Comparison of ENCODE assay signal across 9 cellular contexts in genomic region chr16:85309656-85310587, GRCh38.
A peak's percentile ranks its signal among the peaks of the same experiment; 100 is the strongest.
DNase-seq lines count a peak whose midpoint lies in the region; ATAC-seq, FAIRE-seq and TF ChIP-seq lines count a peak whose summit lies in the region.
"Had no signal": no experiment of that assay in that cellular context is flagged by ENCODE, and none has a peak within 500 bp of the region (broad histone marks: within the 10 kb centered on the region; RNA-seq: fewer than 3 reads in every experiment).

No MANE protein-coding gene starts in this region.

- H4K20me1 ChIP-seq in BLaER1 treated with 17β-estradiol and CSF1 and Interleukin-3, amounts not matched to agents 10 nM and 100 nM = peaks cover 0 to 9% (median 0%) of the 10 kb centered on the region in 11 experiments; a peak in 2 of 22 replicates
- no peaks in the 10 kb centered on the region; the same call in 1 of the 2 replicates for H4K20me1 ChIP-seq in Karpas-422 (ENCODE audit: insufficient read depth, low read depth, low read length)
- peaks cover 17% of the 10 kb centered on the region; the same call in 1 of the 2 replicates for H4K20me1 ChIP-seq in HepG2 (ENCODE audit: insufficient read depth, low read length)

- H3K9me2 ChIP-seq in Karpas-422 (replicated peaks; ENCODE audit: insufficient read depth, low read length) = no peaks in the 10 kb centered on the region

- intact Hi-C loops in HepG2 (cut with micrococcal nuclease; ENCODE audit: unreplicated experiment) = no loop called here

- FAIRE-seq in HepG2 (lab: Jason Lieb, UNC) = no peak

- peaks cover 7% of the 10 kb centered on the region for H3K27me3 Mint-ChIP-seq in activated T-cell treated with anti-CD3 and anti-CD28 coated beads, Interleukin-2, amount 50 U/mL, for 4 hours (ENCODE audit: low read depth)
- no peaks in the 10 kb centered on the region for H3K27me3 Mint-ChIP-seq in mesothelial cell of epicardium (ENCODE audit: low read depth)

- H3K4me3 Mint-ChIP-seq in activated T-cell treated with anti-CD3 and anti-CD28 coated beads, Interleukin-2, amount 50 U/mL, for 4 hours = peak overlapping the region; percentile 11
- H3K4me3 Mint-ChIP-seq in mesothelial cell of epicardium = no peak overlapping the region

- H3K27ac ChIP-seq in BLaER1 treated with 17β-estradiol and CSF1 and Interleukin-3, amounts not matched to agents 10 nM and 100 nM = peak overlapping the region; percentile 72 to 97 (median 92); a peak in 21 of 22 replicates
- H3K27ac ChIP-seq in Karpas-422 (ENCODE audit: low read length) (no peak overlapping the region), HepG2 (ENCODE audit: extremely low read length, insufficient read depth, low read length) (no peak overlapping the region)

- H3K27ac Mint-ChIP-seq in mesothelial cell of epicardium = no peak overlapping the region

- peaks cover 0 to 25% (median 0%) of the 10 kb centered on the region in 11 experiments; a peak in 5 of 22 replicates for H3K27me3 ChIP-seq in BLaER1 treated with 17β-estradiol and CSF1 and Interleukin-3, amounts not matched to agents 10 nM and 100 nM
- H3K27me3 ChIP-seq in Karpas-422 (ENCODE audit: low read length) = no peaks in the 10 kb centered on the region
- H3K27me3 ChIP-seq in HepG2 (ENCODE audit: control insufficient read depth in 1 of 2, insufficient read depth in 2 of 2, low read length in 2 of 2) = peaks cover 10 to 21% of the 10 kb centered on the region in 2 experiments; a peak in 2 of 5 replicates

- H3K4me2 ChIP-seq in BLaER1 treated with 17β-estradiol and CSF1 and Interleukin-3, amounts not matched to agents 10 nM and 100 nM = peak overlapping the region; percentile 95 to 100 (median 98)
- peak overlapping the region; percentile 24 for H3K4me2 ChIP-seq in Karpas-422 (ENCODE audit: low read depth, low read length, poor library complexity, severe bottlenecking)
- H3K4me2 ChIP-seq in HepG2 (ENCODE audit: low read depth, low read length) = no peak overlapping the region; the same call in 1 of the 2 replicates

- no peak for ATAC-seq in activated T-cell treated with anti-CD3 and anti-CD28 coated beads, Interleukin-2, amount 50 U/mL, for 4 hours
- ATAC-seq in HepG2 (no peak), GM18868 (IDR thresholded peaks at IDR 0.05; ENCODE audit: unreplicated experiment) (no peak)

- 84% methylated on average over 32 of the region's 37 CpGs for WGBS in HepG2 (ENCODE audit: low lambda C conversion rate)

- no peak for TF ChIP-seq POLR2A in HepG2 (IDR thresholded peaks at IDR 0.05; ENCODE audit: insufficient read depth in 1 of 2, low read depth in 2 of 2, low read length in 2 of 2)

- peaks cover 49% of the 10 kb centered on the region for H3K4me1 Mint-ChIP-seq in activated T-cell treated with anti-CD3 and anti-CD28 coated beads, Interleukin-2, amount 50 U/mL, for 4 hours (ENCODE audit: low read depth)
- H3K4me1 Mint-ChIP-seq in mesothelial cell of epicardium = peaks cover 56% of the 10 kb centered on the region

- peak overlapping the region; percentile 69 to 87 (median 84) for H3K9ac ChIP-seq in BLaER1 treated with 17β-estradiol and CSF1 and Interleukin-3, amounts not matched to agents 10 nM and 100 nM
- H3K9ac ChIP-seq in Karpas-422 (ENCODE audit: low read length) (no peak overlapping the region), HepG2 (ENCODE audit: insufficient read depth, low read depth, low read length) (no peak overlapping the region)

- in situ Hi-C loops in HepG2 (cut with HindIII; ENCODE audit: extremely low pct_ligation_motif_present, low pct_unique_long_range_greater_than_20kb) = no loop called here

- CTCF ChIA-PET in HepG2 (lab: Yijun Ruan, JAX; ENCODE audit: low intra/inter-chr PET ratio, low total read pairs) = no interaction called here

- BruUV-seq in HepG2 (replicated peaks; lab: Mats Ljungman, UMichigan) = no TSS peak

- H3K9me3 ChIP-seq in BLaER1 treated with 17β-estradiol and CSF1 and Interleukin-3, amounts not matched to agents 10 nM and 100 nM (replicated peaks in 1 of 11) = no peaks in the 10 kb centered on the region
- H3K9me3 ChIP-seq in Karpas-422 (ENCODE audit: low read length) (no peaks in the 10 kb centered on the region), HepG2 (ENCODE audit: low read length) (no peaks in the 10 kb centered on the region)

- peak overlapping the region; percentile 16 to 64 (median 48); a peak in 16 of 20 replicates for H3K4me3 ChIP-seq in BLaER1 treated with 17β-estradiol and CSF1 and Interleukin-3, amounts not matched to agents 10 nM and 100 nM
- H3K4me3 ChIP-seq in Karpas-422 (ENCODE audit: low read length) = no peak overlapping the region
- no peak overlapping the region for H3K4me3 ChIP-seq in HepG2 (replicated peaks in 1 of 3; ENCODE audit: insufficient read depth in 1 of 3, low read depth in 2 of 3, low read length in 3 of 3)
- H3K4me3 ChIP-seq: skin epidermis had no signal

- no peaks in the 10 kb centered on the region for H3K9me3 Mint-ChIP-seq in activated T-cell treated with anti-CD3 and anti-CD28 coated beads, Interleukin-2, amount 50 U/mL, for 4 hours
- H3K9me3 Mint-ChIP-seq in mesothelial cell of epicardium = no peaks in the 10 kb centered on the region

- H3K79me2 ChIP-seq in Karpas-422 (ENCODE audit: low read length) = no peaks in the 10 kb centered on the region
- no peaks in the 10 kb centered on the region for H3K79me2 ChIP-seq in HepG2 (ENCODE audit: insufficient read depth, low read length)

- no peak overlapping the region for H2AFZ ChIP-seq in Karpas-422 (ENCODE audit: low read length)
- H2AFZ ChIP-seq in HepG2 (ENCODE audit: low read length) = no peak overlapping the region

- POLR2A ChIA-PET in HepG2 (lab: Yijun Ruan, JAX) = interaction anchor here (0.7 kb wide), 1 partner anchor 25 kb away, joined by 3 read pairs; no protein-coding TSS in a partner anchor

- DNase-seq in Karpas-422 = peak; percentile 76
- DNase-seq in activated T-cell treated with anti-CD3 and anti-CD28 coated beads, Interleukin-2, amount 50 U/mL, for 4 hours = no peak
- peak; percentile 34 for DNase-seq in HepG2 (ENCODE audit: low spot score)
- no peak for DNase-seq in mesothelial cell of epicardium (ENCODE audit: low spot score in 2 of 2, unreplicated experiment in 2 of 2)
- DNase-seq in ureter (ENCODE audit: low spot score) = no peak
- DNase-seq in NCI-H146 (lab: John Stamatoyannopoulos, UW) = no peak

- TF ChIP-seq RAD21 in HepG2 (CRISPR knock-in tag; IDR thresholded peaks at IDR 0.05) = no peak

- no peak for TF ChIP-seq EP300 in HepG2 (IDR thresholded peaks at IDR 0.05; ENCODE audit: low read depth in 2 of 2, low read length in 2 of 2)
- no peak for TF ChIP-seq EP300 in HepG2 (CRISPR knock-in tag; IDR thresholded peaks at IDR 0.05; ENCODE audit: borderline replicate concordance)

- no peaks in the 10 kb centered on the region for H3K36me3 ChIP-seq in BLaER1 treated with 17β-estradiol and CSF1 and Interleukin-3, amounts not matched to agents 10 nM and 100 nM
- H3K36me3 ChIP-seq in Karpas-422 (ENCODE audit: insufficient read depth, low read length) (no peaks in the 10 kb centered on the region), HepG2 (replicated peaks in 1 of 2; ENCODE audit: control insufficient read depth in 1 of 2, insufficient read depth in 2 of 2, low read length in 2 of 2) (no peaks in the 10 kb centered on the region)

- peaks cover 95 to 100% (median 98%) of the 10 kb centered on the region in 10 experiments for H3K4me1 ChIP-seq in BLaER1 treated with 17β-estradiol and CSF1 and Interleukin-3, amounts not matched to agents 10 nM and 100 nM
- peaks cover 12% of the 10 kb centered on the region for H3K4me1 ChIP-seq in Karpas-422 (ENCODE audit: low read length)
- peaks cover 81% of the 10 kb centered on the region for H3K4me1 ChIP-seq in HepG2 (ENCODE audit: insufficient read depth, low read length)

- no peaks in the 10 kb centered on the region for H3K36me3 Mint-ChIP-seq in activated T-cell treated with anti-CD3 and anti-CD28 coated beads, Interleukin-2, amount 50 U/mL, for 4 hours (ENCODE audit: insufficient read depth)
- H3K36me3 Mint-ChIP-seq in mesothelial cell of epicardium = no peaks in the 10 kb centered on the region

- no peak for TF ChIP-seq CTCF in HepG2 (CRISPR knock-in tag; IDR thresholded peaks at IDR 0.05)
- TF ChIP-seq CTCF in mesothelial cell of epicardium (IDR thresholded peaks at IDR 0.05; ENCODE audit: unreplicated experiment) = no peak

TF ChIP-seq in HepG2, 621 proteins besides CTCF, POLR2A, EP300 and RAD21 (continues in another document):
- TF ChIP-seq, protein P1, sequence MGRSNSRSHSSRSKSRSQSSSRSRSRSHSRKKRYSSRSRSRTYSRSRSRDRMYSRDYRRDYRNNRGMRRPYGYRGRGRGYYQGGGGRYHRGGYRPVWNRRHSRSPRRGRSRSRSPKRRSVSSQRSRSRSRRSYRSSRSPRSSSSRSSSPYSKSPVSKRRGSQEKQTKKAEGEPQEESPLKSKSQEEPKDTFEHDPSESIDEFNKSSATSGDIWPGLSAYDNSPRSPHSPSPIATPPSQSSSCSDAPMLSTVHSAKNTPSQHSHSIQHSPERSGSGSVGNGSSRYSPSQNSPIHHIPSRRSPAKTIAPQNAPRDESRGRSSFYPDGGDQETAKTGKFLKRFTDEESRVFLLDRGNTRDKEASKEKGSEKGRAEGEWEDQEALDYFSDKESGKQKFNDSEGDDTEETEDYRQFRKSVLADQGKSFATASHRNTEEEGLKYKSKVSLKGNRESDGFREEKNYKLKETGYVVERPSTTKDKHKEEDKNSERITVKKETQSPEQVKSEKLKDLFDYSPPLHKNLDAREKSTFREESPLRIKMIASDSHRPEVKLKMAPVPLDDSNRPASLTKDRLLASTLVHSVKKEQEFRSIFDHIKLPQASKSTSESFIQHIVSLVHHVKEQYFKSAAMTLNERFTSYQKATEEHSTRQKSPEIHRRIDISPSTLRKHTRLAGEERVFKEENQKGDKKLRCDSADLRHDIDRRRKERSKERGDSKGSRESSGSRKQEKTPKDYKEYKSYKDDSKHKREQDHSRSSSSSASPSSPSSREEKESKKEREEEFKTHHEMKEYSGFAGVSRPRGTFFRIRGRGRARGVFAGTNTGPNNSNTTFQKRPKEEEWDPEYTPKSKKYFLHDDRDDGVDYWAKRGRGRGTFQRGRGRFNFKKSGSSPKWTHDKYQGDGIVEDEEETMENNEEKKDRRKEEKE (IDR thresholded peaks at IDR 0.05) = no peak
- TF ChIP-seq HOXA5 (CRISPR knock-in tag; IDR thresholded peaks at IDR 0.05) = no peak
- 0 out of 2 replicates have a peak, but pooled peaks have one; percentile 10 for TF ChIP-seq PATZ1 (CRISPR knock-in tag; IDR thresholded peaks at IDR 0.05)

Comparison
In these comparisons a context has a peak if more than half of its experiments do, and no peak if none do; other contexts are left out.
1. H3K27ac ChIP-seq: peak in BLaER1 treated with 17β-estradiol and CSF1 and Interleukin-3, amounts not matched to agents 10 nM and 100 nM (11 of 11); none in Karpas-422 (single experiment) and HepG2 (single experiment).
2. H3K4me3 ChIP-seq: peak in BLaER1 treated with 17β-estradiol and CSF1 and Interleukin-3, amounts not matched to agents 10 nM and 100 nM (10 of 10); none in Karpas-422 (single experiment) and HepG2 (0 of 3).
3. H3K9ac ChIP-seq: peak in BLaER1 treated with 17β-estradiol and CSF1 and Interleukin-3, amounts not matched to agents 10 nM and 100 nM (11 of 11); none in Karpas-422 (single experiment) and HepG2 (single experiment).
4. DNase-seq: peak in Karpas-422 (single experiment) and HepG2 (single experiment); none in activated T-cell treated with anti-CD3 and anti-CD28 coated beads, Interleukin-2, amount 50 U/mL, for 4 hours (single experiment), mesothelial cell of epicardium (0 of 2), ureter (single experiment) and NCI-H146 (single experiment).